Comparison of ENCODE assay signal across 8 cellular contexts in the genomic region with DNA sequence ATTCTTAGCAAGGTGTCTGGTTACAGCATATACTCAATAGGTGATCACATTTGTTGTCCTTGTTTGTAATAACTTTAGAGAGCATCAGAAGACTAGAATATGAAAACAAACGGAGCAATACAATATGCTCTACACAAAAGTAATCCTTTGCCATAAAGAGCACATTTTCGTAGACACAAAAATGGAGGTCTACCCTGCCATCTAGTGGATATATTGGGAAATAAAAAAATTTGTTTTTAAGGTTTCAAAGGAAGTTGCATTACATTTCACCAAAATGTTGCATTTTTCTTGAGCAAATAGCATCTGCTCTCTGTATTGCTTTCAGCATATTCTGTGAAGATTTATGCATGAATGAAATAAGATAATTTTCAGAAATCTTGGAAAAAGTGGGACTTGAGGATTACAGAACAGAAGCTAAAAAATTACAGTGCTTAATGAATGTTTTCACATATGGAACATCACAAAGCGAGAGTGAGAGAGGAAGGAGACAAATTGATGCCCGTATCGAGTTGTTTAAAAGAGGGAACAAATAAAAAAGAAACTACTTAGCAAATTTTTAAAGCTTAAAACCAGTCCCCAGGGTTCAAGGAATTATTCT.
DNase-seq lines count a peak whose midpoint lies in the region; FAIRE-seq and TF ChIP-seq lines count a peak whose summit lies in the region.

No MANE protein-coding gene starts in this region.

- DNase-seq in AG08396 (ENCODE audit: low spot score) (peak; percentile 18), GM12892 (ENCODE audit: insufficient read length) (no peak), astrocyte of the cerebellum (ENCODE audit: low read depth) (peak; percentile 49), kidney glomerular epithelial cell (lab: John Stamatoyannopoulos, UW) (peak; percentile 26), H7 (no peak)
- no peak for DNase-seq in activated CD4-positive, alpha-beta T cell treated with anti-CD3 and anti-CD28 coated beads, Interleukin-2, amount 50 U/mL, for 4 hours
- no peak for DNase-seq in stimulated activated CD4-positive, alpha-beta T cell treated with anti-CD3 and anti-CD28 coated beads, Interleukin-2, amount 100 ng/mL, for 48 hours

- TF ChIP-seq POLR2A in GM12892 (IDR thresholded peaks at IDR 0.05; ENCODE audit: low read depth, low read length) = no peak

- no peak overlapping the region for H3K4me3 ChIP-seq in astrocyte of the cerebellum (ENCODE audit: low read depth, low read length)
- H3K4me3 ChIP-seq in H7 (ENCODE audit: insufficient read depth, low read depth, low read length) = no peak overlapping the region

- peak; percentile 61 for FAIRE-seq in GM12892 (lab: Jason Lieb, UNC)

- no peaks in the 10 kb centered on the region for H3K36me3 ChIP-seq in H7 (replicated peaks; ENCODE audit: control insufficient read depth, insufficient read depth, low read length)

- no peaks in the 10 kb centered on the region for H3K27me3 ChIP-seq in H7 (ENCODE audit: control insufficient read depth, insufficient read depth, low read length)

- in situ Hi-C loops in astrocyte of the cerebellum (cut with HindIII; ENCODE audit: low sequenced_read_pairs) = no loop called here

- peak; percentile 52; the same call in 1 of the 2 replicates for TF ChIP-seq CTCF in LNCAP (IDR thresholded peaks at IDR 0.05)
- TF ChIP-seq CTCF in astrocyte of the cerebellum (IDR thresholded peaks at IDR 0.05; ENCODE audit: low read depth, low read length, missing control alignments) = peak; percentile 29

Comparison
In these comparisons a context has a peak if more than half of its experiments do, and no peak if none do; other contexts are left out.
1. DNase-seq: peak in AG08396 (single experiment), astrocyte of the cerebellum (single experiment) and kidney glomerular epithelial cell (single experiment); none in GM12892 (single experiment), activated CD4-positive, alpha-beta T cell treated with anti-CD3 and anti-CD28 coated beads, Interleukin-2, amount 50 U/mL, for 4 hours (0 of 2), stimulated activated CD4-positive, alpha-beta T cell treated with anti-CD3 and anti-CD28 coated beads, Interleukin-2, amount 100 ng/mL, for 48 hours (0 of 2) and H7 (single experiment).